In genomic region chr1:84689514-84690396, GRCh38 we compare ENCODE assay signal across 8 cellular contexts. TPM values are rescaled to one million over a fixed set of nuclear protein-coding genes. Genes with fewer than 3 reads are reported as not detected.
DNase-seq lines count a peak whose midpoint lies in the region; ATAC-seq lines count a peak whose summit lies in the region.

No MANE protein-coding gene starts in this region.

- peaks cover 6% of the 10 kb centered on the region for H3K36me3 Mint-ChIP-seq in dendritic cell treated with granulocyte-macrophage colony-stimulating factor and Interleukin-4, amounts not matched to agents 40 ng/mL and 50 ng/mL, for 4 days (ENCODE audit: low read depth)

- peak; percentile 77 for DNase-seq in COR-L47 (lab: John Stamatoyannopoulos, UW)
- DNase-seq in SK-MEL-5 (ENCODE audit: low read depth, low spot score): peak; percentile 46
- DNase-seq in medulla oblongata (ENCODE audit: extremely low spot score): peak; percentile 76

- peak; percentile 44 for ATAC-seq in GM19043 (IDR thresholded peaks at IDR 0.05; ENCODE audit: low read depth, unreplicated experiment)
- no peak for ATAC-seq in activated CD4-positive, CD25-positive, alpha-beta regulatory T cell treated with anti-CD3 and anti-CD28 coated beads, Interleukin-2, amount 50 U/mL, for 24 hours

- H3K4me1 ChIP-seq in HUES6 (ENCODE audit: control insufficient read depth, insufficient read depth, low read length) (peaks cover 21% of the 10 kb centered on the region), stomach smooth muscle (ENCODE audit: control insufficient read depth, insufficient read depth, low read length) (peaks cover 5% of the 10 kb centered on the region)

- H3K4me3 ChIP-seq in HUES6 (ENCODE audit: low read depth, low read length) (peak overlapping the region; percentile 80), stomach smooth muscle (ENCODE audit: low read length in 2 of 2) (peak overlapping the region; percentile 61 to 83)

- no peaks in the 10 kb centered on the region for H3K9me3 Mint-ChIP-seq in dendritic cell treated with granulocyte-macrophage colony-stimulating factor and Interleukin-4, amounts not matched to agents 40 ng/mL and 50 ng/mL, for 4 days

- H3K27ac ChIP-seq in HUES6 (ENCODE audit: low read depth, low read length) (peak overlapping the region; percentile 40; the same call in 1 of the 2 replicates), stomach smooth muscle (ENCODE audit: low read length) (peak overlapping the region; percentile 53)

- H3K9ac ChIP-seq in HUES6 (ENCODE audit: low read length) (peak overlapping the region; percentile 83), stomach smooth muscle (ENCODE audit: low read length in 2 of 2) (peak overlapping the region; percentile 37 to 52)

- peak overlapping the region; percentile 96 for H3K4me3 Mint-ChIP-seq in dendritic cell treated with granulocyte-macrophage colony-stimulating factor and Interleukin-4, amounts not matched to agents 40 ng/mL and 50 ng/mL, for 4 days

- in situ Hi-C loops in SK-MEL-5 (cut with HindIII; ENCODE audit: low pct_unique_long_range_greater_than_20kb, low sequenced_read_pairs): no loop called here

- peaks cover 40% of the 10 kb centered on the region for H3K4me1 Mint-ChIP-seq in dendritic cell treated with granulocyte-macrophage colony-stimulating factor and Interleukin-4, amounts not matched to agents 40 ng/mL and 50 ng/mL, for 4 days (ENCODE audit: low read depth)

- no peaks in the 10 kb centered on the region for H3K27me3 Mint-ChIP-seq in dendritic cell treated with granulocyte-macrophage colony-stimulating factor and Interleukin-4, amounts not matched to agents 40 ng/mL and 50 ng/mL, for 4 days

- H3K27me3 ChIP-seq in HUES6 (ENCODE audit: control insufficient read depth, insufficient read depth, low read length): no peaks in the 10 kb centered on the region
- no peaks in the 10 kb centered on the region for H3K27me3 ChIP-seq in stomach smooth muscle (ENCODE audit: control insufficient read depth in 1 of 2, insufficient read depth in 2 of 2, low read length in 2 of 2)

- H3K36me3 ChIP-seq in HUES6 (ENCODE audit: control insufficient read depth, insufficient read depth, low read length) (no peaks in the 10 kb centered on the region), stomach smooth muscle (ENCODE audit: control insufficient read depth in 2 of 2, insufficient read depth in 2 of 2, low read length in 2 of 2) (no peaks in the 10 kb centered on the region)

- intact Hi-C loops in dendritic cell treated with granulocyte-macrophage colony-stimulating factor and Interleukin-4, amounts not matched to agents 40 ng/mL and 50 ng/mL, for 4 days (cut with micrococcal nuclease): loop anchor here (2.0 to 10.0 kb wide), 7 partner anchors 67 to 588 kb away; partner anchors contain the start of genes BCL10, CTBS, GNG5 and PRKACB

- H3K9me3 ChIP-seq in HUES6 (ENCODE audit: control insufficient read depth, insufficient read depth, low read depth, low read length) (no peaks in the 10 kb centered on the region), stomach smooth muscle (ENCODE audit: control insufficient read depth in 2 of 2, low read length in 2 of 2) (no peaks in the 10 kb centered on the region)

- H3K27ac Mint-ChIP-seq in dendritic cell treated with granulocyte-macrophage colony-stimulating factor and Interleukin-4, amounts not matched to agents 40 ng/mL and 50 ng/mL, for 4 days: peak overlapping the region; percentile 92

RNA-seq across cellular contexts. Expression of gene SSX2IP, which starts 0.5 kb away (rescaled TPM):
- total RNA-seq in SK-MEL-5 (2014; rRNA removed; shearing (Covaris generic)): 12.8 and 14.0 TPM in 2 replicates
- polyA plus RNA-seq in SK-MEL-5 (2015; cell fraction: cytosol; rRNA removed): 7.9 and 12.5 TPM in 2 replicates
- polyA plus RNA-seq in SK-MEL-5 (2015; cell fraction: nucleus; rRNA removed): 13.7 and 16.7 TPM in 2 replicates
